ENCODE assay signal across 29 cellular contexts in the genomic region with DNA sequence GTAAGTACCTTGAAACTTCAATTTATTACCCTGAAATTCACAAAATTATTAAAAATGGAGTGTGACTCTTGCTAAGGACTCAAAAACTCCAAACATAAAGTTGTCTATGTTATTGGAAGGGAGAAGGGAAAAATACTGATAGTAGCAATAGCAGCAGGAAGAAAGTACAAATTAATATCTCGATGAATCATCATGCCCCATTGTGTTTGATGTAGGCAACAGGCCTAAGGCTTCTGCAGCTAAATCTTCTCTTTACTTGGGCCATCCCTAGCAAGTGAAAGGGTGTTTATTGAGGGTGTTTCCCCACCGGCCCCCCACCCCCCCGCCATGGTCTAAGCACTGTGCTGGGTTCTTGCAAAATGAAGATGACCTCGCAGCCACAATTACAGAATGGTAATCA. TPM values are rescaled to one million over a fixed set of nuclear protein-coding genes. Genes with fewer than 3 reads are reported as not detected.
DNase-seq lines count a peak whose midpoint lies in the region; ATAC-seq, FAIRE-seq and TF ChIP-seq lines count a peak whose summit lies in the region.
"Had no signal": no experiment of that assay in that cellular context is flagged by ENCODE, and none has a peak within 500 bp of the region (broad histone marks: within the 10 kb centered on the region; RNA-seq: fewer than 3 reads in every experiment).

No MANE protein-coding gene starts in this region.

- H3K9me1 ChIP-seq in endothelial cell of umbilical vein (replicated peaks; ENCODE audit: control insufficient read depth, extremely low read depth, insufficient read depth, low read length) = no peaks in the 10 kb centered on the region

- POLR2A ChIA-PET in PC-3 (lab: Charles Lee; ENCODE audit: unreplicated experiment) = interaction anchor here (0.5 to 0.7 kb wide), 3 partner anchors 179 to 272 kb away, joined by 3 to 16 read pairs (median 4); no protein-coding TSS in a partner anchor
- POLR2A ChIA-PET in endothelial cell of umbilical vein (lab: Charles Lee) = interaction anchor here (0.6 kb wide), 1 partner anchor 672 kb away, joined by 8 read pairs; no protein-coding TSS in a partner anchor

- ATAC-seq in PC-3 = peak; percentile 75
- ATAC-seq in HG02938 (IDR thresholded peaks at IDR 0.05; ENCODE audit: unreplicated experiment) = no peak
- ATAC-seq in sciatic nerve = no peak
- ATAC-seq: activated CD8-positive, alpha-beta T cell treated with anti-CD3 and anti-CD28 coated beads for 36 hours; body of pancreas; effector memory CD8-positive, alpha-beta T cell had no signal

- intact Hi-C loops in PC-3 (cut with micrococcal nuclease) (loop anchor here (1.0 to 5.0 kb wide), 4 partner anchors 47 to 289 kb away; no protein-coding TSS in a partner anchor), endothelial cell of umbilical vein (cut with micrococcal nuclease) (loop anchor here (5.0 kb wide), 1 partner anchor 276 kb away; no protein-coding TSS in a partner anchor), sciatic nerve (cut with DNase I) (loop anchor here (5.0 kb wide), 1 partner anchor 381 kb away; no protein-coding TSS in a partner anchor)

- no peaks in the 10 kb centered on the region for H3K79me2 ChIP-seq in PC-3 (ENCODE audit: low read length)
- H3K79me2 ChIP-seq in endothelial cell of umbilical vein (ENCODE audit: control insufficient read depth, insufficient read depth, low read length) = no peaks in the 10 kb centered on the region

- no peaks in the 10 kb centered on the region for H3K9me2 ChIP-seq in PC-3 (replicated peaks; ENCODE audit: low read length)

- H3K4me1 ChIP-seq in PC-3 (ENCODE audit: insufficient read depth, low read length) (peaks cover 29% of the 10 kb centered on the region), endothelial cell of umbilical vein (ENCODE audit: control insufficient read depth, extremely low read depth, insufficient read depth, low read length) (peaks cover 34% of the 10 kb centered on the region)
- H3K4me1 ChIP-seq: body of pancreas, Caco-2, prostate gland, upper lobe of left lung had no signal

- DNase-seq in EH (ENCODE audit: low read depth) (peak; percentile 32), PC-3 (peak; percentile 65), endothelial cell of umbilical vein (ENCODE audit: low read depth, low spot score) (peak; percentile 81), lung microvascular endothelial cell (ENCODE audit: low read depth in 2 of 2) (peak; percentile 57 to 69), RCC 7860 (ENCODE audit: low spot score) (no peak), nephron progenitor cell (no peak), sciatic nerve (ENCODE audit: low spot score) (no peak)
- DNase-seq: ACHN; activated CD8-positive, alpha-beta T cell treated with anti-CD3 and anti-CD28 coated beads for 36 hours; activated effector memory CD4-positive, alpha-beta T cell treated with anti-CD3 and anti-CD28 coated beads, Interleukin-2, amount 50 U/mL, for 16 hours; activated naive CD8-positive, alpha-beta T cell treated with anti-CD3 and anti-CD28 coated beads, Interleukin-2, amount 10 ng/mL, durations not matched to agents 7 days and 5 days; body of pancreas; Caco-2; effector memory CD8-positive, alpha-beta T cell; glutamatergic neuron; MM.1S; NCI-H1436 treated with DMSO at 0.1 percent for 48 hours; NCI-H446 treated with DMSO at 0.1 percent for 48 hours; OCI-M1; SHP77; upper lobe of left lung had no signal

- H4K20me1 ChIP-seq in PC-3 (ENCODE audit: low read length) (no peaks in the 10 kb centered on the region), endothelial cell of umbilical vein (replicated peaks; ENCODE audit: control insufficient read depth, extremely low read depth, insufficient read depth, low read length) (no peaks in the 10 kb centered on the region)
- H4K20me1 ChIP-seq: BLaER1 had no signal

- H3K9ac ChIP-seq in PC-3 (ENCODE audit: low read length) (peak overlapping the region; percentile 64), endothelial cell of umbilical vein (replicated peaks; ENCODE audit: extremely low read depth, insufficient read depth, low read length) (peak overlapping the region; percentile 26)
- H3K9ac ChIP-seq: BLaER1 had no signal

- H3K4me3 Mint-ChIP-seq in nephron progenitor cell = no peak overlapping the region
- H3K4me3 Mint-ChIP-seq: activated CD8-positive, alpha-beta T cell treated with anti-CD3 and anti-CD28 coated beads for 36 hours; activated naive CD8-positive, alpha-beta T cell treated with anti-CD3 and anti-CD28 coated beads, Interleukin-2, amount 10 ng/mL, durations not matched to agents 7 days and 5 days; effector memory CD8-positive, alpha-beta T cell; memory B cell had no signal

- H3K36me3 ChIP-seq in PC-3 (ENCODE audit: low read depth, low read length) (no peaks in the 10 kb centered on the region), endothelial cell of umbilical vein (ENCODE audit: control insufficient read depth in 2 of 2, extremely low read depth in 1 of 2, insufficient read depth in 2 of 2, low read length in 2 of 2) (no peaks in the 10 kb centered on the region)
- H3K36me3 ChIP-seq: BLaER1, prostate gland, upper lobe of left lung had no signal

- CTCF ChIA-PET in PC-3 (lab: Charles Lee) = interaction anchor here (0.7 to 1.2 kb wide), 3 partner anchors 89 to 553 kb away, joined by 3 to 8 read pairs (median 4); no protein-coding TSS in a partner anchor
- CTCF ChIA-PET in endothelial cell of umbilical vein (lab: Charles Lee) = interaction anchor here (0.9 to 3.3 kb wide), 12 partner anchors 49 to 542 kb away, joined by 3 to 42 read pairs (median 8); no protein-coding TSS in a partner anchor

- dilution Hi-C loops in endothelial cell of umbilical vein (cut with MboI; ENCODE audit: extremely low pct_ligation_motif_present, low sequenced_read_pairs) = no loop called here

- BruUV-seq in PC-3 (replicated peaks; lab: Mats Ljungman, UMichigan) (no TSS peak), endothelial cell of umbilical vein (replicated peaks; lab: Mats Ljungman, UMichigan) (no TSS peak)

- H3K4me1 Mint-ChIP-seq in nephron progenitor cell = no peaks in the 10 kb centered on the region
- H3K4me1 Mint-ChIP-seq: memory B cell had no signal

- no peaks in the 10 kb centered on the region for H3F3A ChIP-seq in PC-3 (ENCODE audit: low read length, unreplicated experiment)

- TF ChIP-seq CTCF in PC-3 (conservative IDR thresholded peaks at IDR 0.05; ENCODE audit: low read depth, low read length) = no peak
- TF ChIP-seq CTCF in endothelial cell of umbilical vein (IDR thresholded peaks at IDR 0.05; ENCODE audit: extremely low read depth in 1 of 2, insufficient read depth in 1 of 2, low read depth in 1 of 2, low read length in 2 of 2) = no peak
- TF ChIP-seq CTCF in nephron progenitor cell (IDR thresholded peaks at IDR 0.05) = no peak

- H3K4me3 ChIP-seq in PC-3 (ENCODE audit: low read length) = no peak overlapping the region
- H3K4me3 ChIP-seq in endothelial cell of umbilical vein (replicated peaks in 1 of 3; ENCODE audit: insufficient read depth in 1 of 3, low read depth in 1 of 3, low read length in 3 of 3) = no peak overlapping the region
- H3K4me3 ChIP-seq: BLaER1, body of pancreas, prostate gland, upper lobe of left lung had no signal

- H3K27ac ChIP-seq in PC-3 (ENCODE audit: low read length) (peak overlapping the region; percentile 73), endothelial cell of umbilical vein (ENCODE audit: insufficient read depth, low read depth, low read length) (peak overlapping the region; percentile 72)
- H3K27ac ChIP-seq: BLaER1, body of pancreas, prostate gland, upper lobe of left lung had no signal

- H3K9me3 Mint-ChIP-seq in nephron progenitor cell = peaks cover 3% of the 10 kb centered on the region
- H3K9me3 Mint-ChIP-seq: activated CD8-positive, alpha-beta T cell treated with anti-CD3 and anti-CD28 coated beads for 36 hours; activated naive CD8-positive, alpha-beta T cell treated with anti-CD3 and anti-CD28 coated beads, Interleukin-2, amount 10 ng/mL, durations not matched to agents 7 days and 5 days; effector memory CD8-positive, alpha-beta T cell; memory B cell had no signal

- no peak for TF ChIP-seq POLR2A in endothelial cell of umbilical vein (IDR thresholded peaks at IDR 0.05; ENCODE audit: low read depth, low read length)

- FAIRE-seq in endothelial cell of umbilical vein (lab: Jason Lieb, UNC) (peak; percentile 78), RCC 7860 (lab: Jason Lieb, UNC) (no peak)
- FAIRE-seq: colon, GM12892, GM19239 had no signal

- peak overlapping the region; percentile 5; the same call in 1 of the 2 replicates for H2AFZ ChIP-seq in PC-3 (ENCODE audit: low read length)
- no peak overlapping the region for H2AFZ ChIP-seq in endothelial cell of umbilical vein (ENCODE audit: low read depth, low read length)

- H3K4me2 ChIP-seq in PC-3 (ENCODE audit: low read length) (peak overlapping the region; percentile 45), endothelial cell of umbilical vein (ENCODE audit: insufficient read depth, low read length) (peak overlapping the region; percentile 47)
- H3K4me2 ChIP-seq: BLaER1 had no signal

- no peaks in the 10 kb centered on the region for H3K27me3 ChIP-seq in PC-3 (ENCODE audit: low read length)
- no peaks in the 10 kb centered on the region for H3K27me3 ChIP-seq in endothelial cell of umbilical vein (ENCODE audit: control insufficient read depth in 2 of 2, insufficient read depth in 2 of 2, low read length in 2 of 2)
- H3K27me3 ChIP-seq: BLaER1, body of pancreas, upper lobe of left lung had no signal

- H3K9me3 ChIP-seq in PC-3 (ENCODE audit: low read length) = no peaks in the 10 kb centered on the region
- no peaks in the 10 kb centered on the region for H3K9me3 ChIP-seq in endothelial cell of umbilical vein (replicated peaks; ENCODE audit: control insufficient read depth, insufficient read depth, low read length)
- H3K9me3 ChIP-seq: BLaER1, body of pancreas, Caco-2, prostate gland, upper lobe of left lung had no signal

- no peaks in the 10 kb centered on the region for H3K36me3 Mint-ChIP-seq in nephron progenitor cell (ENCODE audit: low read depth)
- H3K36me3 Mint-ChIP-seq: activated naive CD8-positive, alpha-beta T cell treated with anti-CD3 and anti-CD28 coated beads, Interleukin-2, amount 10 ng/mL, durations not matched to agents 7 days and 5 days; memory B cell had no signal

- H3K27me3 Mint-ChIP-seq in nephron progenitor cell (ENCODE audit: low read depth, poor library complexity) = peaks cover 18% of the 10 kb centered on the region

- H3K27ac Mint-ChIP-seq in nephron progenitor cell = no peak overlapping the region
- H3K27ac Mint-ChIP-seq: activated CD8-positive, alpha-beta T cell treated with anti-CD3 and anti-CD28 coated beads for 36 hours; activated naive CD8-positive, alpha-beta T cell treated with anti-CD3 and anti-CD28 coated beads, Interleukin-2, amount 10 ng/mL, durations not matched to agents 7 days and 5 days; effector memory CD8-positive, alpha-beta T cell; memory B cell had no signal

RNA-seq across cellular contexts. Expression of a gene that starts 26.2 kb away (rescaled TPM):
- 15.6 and 17.6 TPM in 2 replicates for total RNA-seq in PC-3 (2014; rRNA removed)
- 0.20 and 0.53 TPM in 2 replicates for total RNA-seq in endothelial cell of umbilical vein
- polyA plus RNA-seq in endothelial cell of umbilical vein = 0.08 and 0.19 TPM in 2 replicates
- 0.06 and 0.09 TPM in 2 replicates for polyA plus RNA-seq in endothelial cell of umbilical vein (2011; cell fraction: cytosol; rRNA removed)
- polyA plus RNA-seq in endothelial cell of umbilical vein (2011; cell fraction: nucleus; rRNA removed) = 0.11 and 0.62 TPM in 2 replicates
- 0.21 and 1.2 TPM in 2 replicates for polyA plus RNA-seq in endothelial cell of umbilical vein (2012)
- 1.8 and 2.4 TPM in 2 replicates for polyA minus RNA-seq in endothelial cell of umbilical vein
- polyA minus RNA-seq in endothelial cell of umbilical vein (2011; cell fraction: cytosol; rRNA and poly(A)+ RNA removed) = not detected
- polyA minus RNA-seq in endothelial cell of umbilical vein (2011; cell fraction: nucleus; rRNA and poly(A)+ RNA removed) = 0.87 and 1.8 TPM in 2 replicates
- total RNA-seq in lung microvascular endothelial cell = 0.40 and 0.44 TPM in 2 replicates
- not detected for total RNA-seq in sciatic nerve
- total RNA-seq: activated naive CD8-positive, alpha-beta T cell treated with anti-CD3 and anti-CD28 coated beads, Interleukin-2, amount 10 ng/mL, durations not matched to agents 7 days and 5 days; subcutaneous adipose tissue had no signal

Comparison
In these comparisons a context has a peak if more than half of its experiments do, and no peak if none do; other contexts are left out.
1. DNase-seq: peak in EH (single experiment), PC-3 (single experiment), endothelial cell of umbilical vein (single experiment) and lung microvascular endothelial cell (2 of 2); none in RCC 7860 (single experiment), nephron progenitor cell (single experiment) and sciatic nerve (single experiment).
2. RNA of a gene that starts 26.2 kb away (total RNA-seq): 15.6 to 17.6 TPM in PC-3; 0.40 to 0.44 TPM in lung microvascular endothelial cell, 0.20 to 0.53 TPM in endothelial cell of umbilical vein and not detected in sciatic nerve (single experiment); every median in the first group is over 10 times any median in the second.